ENCODE assay signal across 8 cellular contexts in genomic region chr3:72523409-72524172, GRCh38.
DNase-seq lines count a peak whose midpoint lies in the region; ATAC-seq and TF ChIP-seq lines count a peak whose summit lies in the region.

No MANE protein-coding gene starts in this region.

- H3K4me3 ChIP-seq in heart right ventricle, result no peak overlapping the region

- H3K36me3 ChIP-seq in heart right ventricle, result no peaks in the 10 kb centered on the region

- TF ChIP-seq CTCF in heart right ventricle (IDR thresholded peaks at IDR 0.05), result no peak

- peak overlapping the region in 1 of 10 donors; percentile 81 for H3K27ac ChIP-seq in heart right ventricle

- DNase-seq in NCI-H345 treated with DMSO at 0.1 percent for 48 hours (lab: John Stamatoyannopoulos, UW; ENCODE audit: unreplicated experiment) (peak; percentile 38), heart right ventricle (peak; percentile 14 to 18), NCI-H1105 (lab: John Stamatoyannopoulos, UW) (no peak), NCI-H524 treated with DMSO at 0.1 percent for 48 hours (lab: John Stamatoyannopoulos, UW) (no peak), NCI-H2171 (lab: John Stamatoyannopoulos, UW) (no peak), NCI-H2196 treated with DMSO at 0.1 percent for 48 hours (lab: John Stamatoyannopoulos, UW; ENCODE audit: unreplicated experiment) (no peak)

- peaks cover 0 to 26% (median 5%) of the 10 kb centered on the region in 9 donors for H3K4me1 ChIP-seq in heart right ventricle

- no peaks in the 10 kb centered on the region for H3K27me3 ChIP-seq in heart right ventricle

- ATAC-seq in GM18907 (IDR thresholded peaks at IDR 0.05; ENCODE audit: unreplicated experiment) (peak; percentile 90), HG02759 (IDR thresholded peaks at IDR 0.05; ENCODE audit: unreplicated experiment) (peak; percentile 84), heart right ventricle (peak; percentile 49 to 80 (median 70))

- intact Hi-C loops in heart right ventricle (cut with DNase I), result no loop called here

- 51 to 53% methylated on average over 9 of the region's 9 CpGs for WGBS in heart right ventricle, 2 donors

- H3K9me3 ChIP-seq in heart right ventricle, result no peaks in the 10 kb centered on the region

Comparison
In these comparisons a context has a peak if more than half of its experiments do, and no peak if none do; other contexts are left out.
1. DNase-seq: peak in NCI-H345 treated with DMSO at 0.1 percent for 48 hours (single experiment) and heart right ventricle (2 of 2); none in NCI-H1105 (single experiment), NCI-H524 treated with DMSO at 0.1 percent for 48 hours (single experiment), NCI-H2171 (single experiment) and NCI-H2196 treated with DMSO at 0.1 percent for 48 hours (single experiment).
2. Peak in every context shown above with its lines, with median percentiles within 50 percentile points of each other: ATAC-seq.